15 cellular contexts compared by ENCODE assay signal in the genomic region with DNA sequence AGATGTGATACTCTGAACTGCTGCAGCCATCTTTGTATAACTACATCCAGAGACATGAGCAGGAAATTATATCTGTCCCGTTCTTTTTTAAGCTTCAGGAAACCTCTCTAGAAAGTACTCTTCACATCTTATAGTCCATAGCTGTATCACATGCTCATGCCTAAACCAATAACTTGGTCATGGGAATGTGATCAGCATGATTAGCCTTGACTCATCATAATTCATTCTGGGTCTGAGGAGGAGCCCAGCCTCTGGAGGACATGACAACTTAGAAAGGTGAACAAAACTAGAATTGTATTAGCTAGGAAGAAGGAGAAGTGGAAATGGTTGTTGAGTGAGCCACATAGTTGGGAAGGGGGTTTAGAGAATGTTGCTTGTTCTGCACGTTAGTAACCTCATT. TPM values are rescaled to one million over a fixed set of nuclear protein-coding genes. Genes with fewer than 3 reads are reported as not detected.
A peak's percentile ranks its signal among the peaks of the same experiment; 100 is the strongest.
DNase-seq lines count a peak whose midpoint lies in the region; ATAC-seq and TF ChIP-seq lines count a peak whose summit lies in the region.
"Had no signal": no experiment of that assay in that cellular context is flagged by ENCODE, and none has a peak within 500 bp of the region (broad histone marks: within the 10 kb centered on the region; RNA-seq: fewer than 3 reads in every experiment).

No MANE protein-coding gene starts in this region.

- H3K4ac ChIP-seq in H9 (ENCODE audit: low read depth, low read length): no peak overlapping the region

- no peak for TF ChIP-seq EP300 in gastroesophageal sphincter (IDR thresholded peaks at IDR 0.05)

- H2BK20ac ChIP-seq in H9 (ENCODE audit: low read depth, low read length, poor library complexity, severe bottlenecking): no peak overlapping the region

- H3K4me1 ChIP-seq in H9 (ENCODE audit: insufficient read depth, low read length): no peaks in the 10 kb centered on the region
- peaks cover 6 to 62% (median 9%) of the 10 kb centered on the region in 3 donors for H3K4me1 ChIP-seq in gastroesophageal sphincter
- H3K4me1 ChIP-seq: Caco-2 had no signal

- no peak overlapping the region for H3K4me3 ChIP-seq in gastroesophageal sphincter
- H3K4me3 ChIP-seq: HAP-1 had no signal

- no peak overlapping the region for H3K9ac ChIP-seq in H9 (ENCODE audit: extremely low read depth, insufficient read length, low read length)
- H3K9ac ChIP-seq: KMS-11 had no signal

- TF ChIP-seq CTCF in H9 (conservative IDR thresholded peaks at IDR 0.05) (no peak), gastroesophageal sphincter (IDR thresholded peaks at IDR 0.05) (no peak)

- H3K14ac ChIP-seq in H9 (ENCODE audit: insufficient read depth, low read length): no peak overlapping the region

- H3K23ac ChIP-seq in H9 (ENCODE audit: insufficient read length, low read depth, low read length): no peak overlapping the region

- no peak overlapping the region for H2AFZ ChIP-seq in H9 (ENCODE audit: low read length)

- H4K5ac ChIP-seq in H9 (ENCODE audit: insufficient read length, low read depth, low read length): no peak overlapping the region

- no peak overlapping the region for H3K18ac ChIP-seq in H9 (ENCODE audit: insufficient read length, low read depth, low read length)

- WGBS in H9 (ENCODE audit: extremely low coverage, insufficient read length, low lambda C conversion rate): no CpG with 5 or more reads among the region's 2 CpGs
- WGBS in gastroesophageal sphincter (ENCODE audit: low coverage in 1 of 2), 2 donors: 79 to 95% methylated on average over 2 of the region's 2 CpGs

- no peaks in the 10 kb centered on the region for H3K79me1 ChIP-seq in H9 (ENCODE audit: insufficient read depth, low read depth, low read length, poor library complexity, severe bottlenecking)

- H4K20me1 ChIP-seq in H9 (ENCODE audit: control insufficient read depth, insufficient read depth, insufficient read length): no peaks in the 10 kb centered on the region

- H4K91ac ChIP-seq in H9 (ENCODE audit: insufficient read length, low read depth, low read length): no peak overlapping the region

- DNase-seq in H9 (no peak), HS-5 (ENCODE audit: low read depth) (peak; percentile 3), SK-MEL-5 (ENCODE audit: low read depth, low spot score) (peak; percentile 15), ACHN (no peak), T-helper 2 cell (no peak)
- DNase-seq: AML-193; Caco-2; CD4-positive, alpha-beta T cell; GDM1 had no signal

- no peak overlapping the region for H3K4me2 ChIP-seq in H9 (ENCODE audit: insufficient read depth, insufficient read length, low read length)
- H3K4me2 ChIP-seq: KMS-11 had no signal

- H2BK12ac ChIP-seq in H9 (ENCODE audit: insufficient read length, low read depth, low read length): no peak overlapping the region

- H4K8ac ChIP-seq in H9 (replicated peaks; ENCODE audit: insufficient read length, low read depth, low read length): no peak overlapping the region

- H2AK5ac ChIP-seq in H9 (ENCODE audit: insufficient read length, low read length): no peak overlapping the region

- no peaks in the 10 kb centered on the region for H3K36me3 ChIP-seq in gastroesophageal sphincter
- H3K36me3 ChIP-seq: HAP-1 had no signal

- H3K4me3 Mint-ChIP-seq in H9: no peak overlapping the region
- H3K4me3 Mint-ChIP-seq: CD4-positive, alpha-beta T cell had no signal

- in situ Hi-C loops in SK-MEL-5 (cut with HindIII; ENCODE audit: low pct_unique_long_range_greater_than_20kb, low sequenced_read_pairs): no loop called here
- in situ Hi-C loops in ACHN (cut with HindIII; ENCODE audit: low pct_ligation_motif_present, low pct_unique_long_range_greater_than_20kb, low sequenced_read_pairs): no loop called here

- H2BK5ac ChIP-seq in H9 (ENCODE audit: insufficient read length, low read length): no peak overlapping the region

- H3K9me3 ChIP-seq in H9 (ENCODE audit: control insufficient read depth, low read depth, low read length) (no peaks in the 10 kb centered on the region), gastroesophageal sphincter (no peaks in the 10 kb centered on the region)
- H3K9me3 ChIP-seq: Caco-2, HAP-1 had no signal

- H3K27ac ChIP-seq in H9 (ENCODE audit: insufficient read length, low read depth, low read length) (no peak overlapping the region), gastroesophageal sphincter (peak overlapping the region in 3 of 4 donors; percentile 21 to 44 (median 43))
- H3K27ac ChIP-seq: C4-2B, KMS-11 had no signal

- H3T11ph ChIP-seq in H9 (ENCODE audit: low read length): no peak overlapping the region

- no peak for TF ChIP-seq POLR2A in gastroesophageal sphincter (IDR thresholded peaks at IDR 0.05)

- H3K27ac Mint-ChIP-seq in H9: no peak overlapping the region; a peak in 1 of 7 replicates
- H3K27ac Mint-ChIP-seq: CD4-positive, alpha-beta T cell had no signal

- no peak overlapping the region for H2BK15ac ChIP-seq in H9 (ENCODE audit: low read depth, low read length)

- no peaks in the 10 kb centered on the region for H3K79me2 ChIP-seq in H9 (ENCODE audit: insufficient read depth, low read length)

- H3K56ac ChIP-seq in H9 (ENCODE audit: insufficient read length, low read depth, low read length): no peak overlapping the region

- H3K4me1 Mint-ChIP-seq in H9: peaks cover 0 to 2% of the 10 kb centered on the region in 2 experiments; a peak in 1 of 4 replicates

- no peaks in the 10 kb centered on the region for H3K23me2 ChIP-seq in H9 (ENCODE audit: insufficient read length, low read depth, low read length, poor library complexity, severe bottlenecking)

- no peaks in the 10 kb centered on the region for H3K27me3 ChIP-seq in H9 (ENCODE audit: insufficient read depth, low read length)
- H3K27me3 ChIP-seq in gastroesophageal sphincter: no peaks in the 10 kb centered on the region

- peak overlapping the region; percentile 9 for H2BK120ac ChIP-seq in H9 (ENCODE audit: low read depth, low read length, poor library complexity, severe bottlenecking)

- no peaks in the 10 kb centered on the region for H3K36me3 Mint-ChIP-seq in H9 (ENCODE audit: insufficient read depth in 1 of 3, low read depth in 3 of 3)

- no peaks in the 10 kb centered on the region for H3K27me3 Mint-ChIP-seq in H9 (ENCODE audit: low read depth)

- ATAC-seq in gastroesophageal sphincter (no peak), GM21737 (IDR thresholded peaks at IDR 0.05; ENCODE audit: unreplicated experiment) (no peak), GM21619 (IDR thresholded peaks at IDR 0.05; ENCODE audit: unreplicated experiment) (no peak)

- no peaks in the 10 kb centered on the region for H3K9me3 Mint-ChIP-seq in H9
- H3K9me3 Mint-ChIP-seq: CD4-positive, alpha-beta T cell had no signal

RNA-seq across cellular contexts. Expression of a gene that starts 12.9 kb away (rescaled TPM):
- total RNA-seq in H9 (2021) (7.3 and 7.9 TPM in 2 replicates), gastroesophageal sphincter (10 to 100 TPM; 47.4 to 93.1 (median 60.6) TPM)
- 1.0 and 1.1 TPM in 2 replicates for total RNA-seq in SK-MEL-5 (2014; rRNA removed; shearing (Covaris generic))
- 0.86 and 1.7 TPM in 2 replicates for polyA plus RNA-seq in SK-MEL-5 (2015; cell fraction: cytosol; rRNA removed)
- polyA plus RNA-seq in SK-MEL-5 (2015; cell fraction: nucleus; rRNA removed): 0.74 and 1.3 TPM in 2 replicates

Comparison
In these comparisons a context has a peak if more than half of its experiments do, and no peak if none do; other contexts are left out.
1. DNase-seq: peak in HS-5 (single experiment) and SK-MEL-5 (single experiment); none in H9 (single experiment), ACHN (single experiment) and T-helper 2 cell (0 of 5).